30 cellular contexts compared by ENCODE assay signal in the genomic region with DNA sequence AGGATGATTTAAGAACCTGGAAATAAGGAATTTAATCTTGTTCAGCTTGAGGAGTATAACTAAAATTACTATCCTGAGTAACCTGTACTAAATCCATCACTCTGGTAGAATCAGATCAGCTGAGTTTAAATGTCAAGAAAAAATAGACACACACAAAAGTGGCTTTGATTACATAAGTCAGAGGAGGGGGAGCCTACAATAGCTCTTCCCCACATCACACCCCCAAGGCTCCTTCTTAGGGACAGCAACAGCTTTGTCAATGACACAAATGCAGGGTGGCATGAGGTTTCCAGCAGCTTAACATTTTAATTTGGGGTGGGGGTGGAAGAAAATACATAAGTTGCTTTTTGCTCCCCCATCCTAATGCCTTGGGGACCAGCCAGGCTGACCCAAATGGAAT. TPM values are rescaled to one million over a fixed set of nuclear protein-coding genes. Genes with fewer than 3 reads are reported as not detected.
DNase-seq lines count a peak whose midpoint lies in the region; ATAC-seq lines count a peak whose summit lies in the region.
"Had no signal": no experiment of that assay in that cellular context is flagged by ENCODE, and none has a peak within 500 bp of the region (broad histone marks: within the 10 kb centered on the region; RNA-seq: fewer than 3 reads in every experiment).

No MANE protein-coding gene starts in this region.

- H3K4me1 ChIP-seq in CD4-positive, CD25-positive, alpha-beta regulatory T cell (ENCODE audit: control insufficient read depth, insufficient read depth, low read length, poor library complexity, severe bottlenecking), result peaks cover 4% of the 10 kb centered on the region
- peaks cover 12% of the 10 kb centered on the region for H3K4me1 ChIP-seq in CD4-positive, alpha-beta memory T cell (ENCODE audit: insufficient read depth, low read length)
- H3K4me1 ChIP-seq: ascending aorta, prostate gland, tibial artery had no signal

- no peak overlapping the region for H3K4me3 Mint-ChIP-seq in CD4-positive, CD25-positive, alpha-beta regulatory T cell
- no peak overlapping the region for H3K4me3 Mint-ChIP-seq in CD4-positive, alpha-beta memory T cell
- peak overlapping the region; percentile 53 for H3K4me3 Mint-ChIP-seq in activated naive CD8-positive, alpha-beta T cell
- no peak overlapping the region for H3K4me3 Mint-ChIP-seq in memory B cell

- H3K9me3 Mint-ChIP-seq in CD4-positive, CD25-positive, alpha-beta regulatory T cell, result peaks cover 0 to 2% (median 0%) of the 10 kb centered on the region in 7 donors
- no peaks in the 10 kb centered on the region for H3K9me3 Mint-ChIP-seq in CD4-positive, alpha-beta memory T cell
- no peaks in the 10 kb centered on the region for H3K9me3 Mint-ChIP-seq in activated naive CD8-positive, alpha-beta T cell (ENCODE audit: low read depth)
- no peaks in the 10 kb centered on the region for H3K9me3 Mint-ChIP-seq in memory B cell

- H3K36me3 Mint-ChIP-seq in CD4-positive, CD25-positive, alpha-beta regulatory T cell, result peaks cover 74% of the 10 kb centered on the region
- H3K36me3 Mint-ChIP-seq in CD4-positive, alpha-beta memory T cell, result peaks cover 79 to 93% of the 10 kb centered on the region in 2 donors
- H3K36me3 Mint-ChIP-seq in activated naive CD8-positive, alpha-beta T cell, result peaks cover 29% of the 10 kb centered on the region
- H3K36me3 Mint-ChIP-seq in memory B cell, result peaks cover 64% of the 10 kb centered on the region

- CTCF ChIA-PET in CD4-positive, alpha-beta memory T cell (lab: Charles Lee; ENCODE audit: partially characterized antibody), result no interaction called here

- peak overlapping the region; percentile 19 for H3K27ac ChIP-seq in CD4-positive, CD25-positive, alpha-beta regulatory T cell (ENCODE audit: insufficient read depth, low read length, poor library complexity, severe bottlenecking)
- no peak overlapping the region for H3K27ac ChIP-seq in CD4-positive, alpha-beta memory T cell (ENCODE audit: low read depth, low read length)
- H3K27ac ChIP-seq: ascending aorta, cardiac muscle cell, coronary artery, prostate gland, tibial artery had no signal

- peak overlapping the region in 2 of 3 donors; percentile 42 to 63 for H3K27ac Mint-ChIP-seq in CD4-positive, CD25-positive, alpha-beta regulatory T cell
- H3K27ac Mint-ChIP-seq in CD4-positive, alpha-beta memory T cell, result peak overlapping the region in 6 of 7 donors; percentile 26 to 87 (median 63)
- H3K27ac Mint-ChIP-seq in activated naive CD8-positive, alpha-beta T cell, result peak overlapping the region; percentile 89
- peak overlapping the region; percentile 68 for H3K27ac Mint-ChIP-seq in memory B cell

- peaks cover 94% of the 10 kb centered on the region for H3K36me3 ChIP-seq in CD4-positive, CD25-positive, alpha-beta regulatory T cell (ENCODE audit: control insufficient read depth, insufficient read depth, low read length)
- peaks cover 82% of the 10 kb centered on the region for H3K36me3 ChIP-seq in CD4-positive, alpha-beta memory T cell (ENCODE audit: insufficient read depth, low read length)

- no peaks in the 10 kb centered on the region for H3K27me3 Mint-ChIP-seq in CD4-positive, CD25-positive, alpha-beta regulatory T cell
- H3K27me3 Mint-ChIP-seq in CD4-positive, alpha-beta memory T cell, result no peaks in the 10 kb centered on the region
- H3K27me3 Mint-ChIP-seq in activated naive CD8-positive, alpha-beta T cell, result no peaks in the 10 kb centered on the region
- no peaks in the 10 kb centered on the region for H3K27me3 Mint-ChIP-seq in memory B cell

- no peak for DNase-seq in CD4-positive, CD25-positive, alpha-beta regulatory T cell
- no peak for DNase-seq in CD4-positive, alpha-beta memory T cell
- DNase-seq in memory B cell (ENCODE audit: low spot score in 2 of 2) (no peak), NCI-H146 (lab: John Stamatoyannopoulos, UW) (no peak), cerebellum (ENCODE audit: low spot score) (no peak), NCI-H2081 (lab: John Stamatoyannopoulos, UW) (no peak)
- DNase-seq: foreskin fibroblast; kidney; left ventricle myocardium superior; NCI-H2029 treated with DMSO at 0.1 percent for 48 hours; NCI-H2227 treated with DMSO at 0.1 percent for 48 hours; NCI-H526 treated with DMSO at 0.1 percent for 48 hours; NK-92 treated with Interleukin-12 subunit alpha and Interleukin-12 subunit beta, amount 100 ng/mL, for 24 hours; stimulated activated CD4-positive, alpha-beta T cell treated with anti-CD3 and anti-CD28 coated beads, Interleukin-12 subunit alpha, Interleukin-12 subunit beta, amount 100 ng/mL, for 4 hours; stimulated activated CD4-positive, alpha-beta T cell treated with anti-CD3 and anti-CD28 coated beads, Interleukin-2, amount 100 ng/mL, for 48 hours; tibial artery had no signal

- POLR2A ChIA-PET in CD4-positive, alpha-beta memory T cell (lab: Charles Lee; ENCODE audit: partially characterized antibody), result interaction anchor here (1.9 kb wide), 1 partner anchor 9 kb away, joined by 5 read pairs; no protein-coding TSS in a partner anchor

- ATAC-seq in CD4-positive, CD25-positive, alpha-beta regulatory T cell (ENCODE audit: low read depth in 2 of 2), result no peak
- ATAC-seq in memory B cell (ENCODE audit: low read depth), result no peak
- ATAC-seq: activated naive CD4-positive, alpha-beta T cell treated with anti-CD3 and anti-CD28 coated beads, Interleukin-2, amount 50 U/mL, for 72 hours; esophagus mucosa; HCT116; left ventricle myocardium superior; sciatic nerve; SK-N-SH treated with all-trans-retinoic acid at 6 μM for 48 hours had no signal

- H3K9me3 ChIP-seq in CD4-positive, CD25-positive, alpha-beta regulatory T cell (ENCODE audit: control insufficient read depth in 2 of 2, low read length in 2 of 2), result no peaks in the 10 kb centered on the region
- H3K9me3 ChIP-seq in CD4-positive, alpha-beta memory T cell (ENCODE audit: control insufficient read depth in 1 of 2, low read length in 2 of 2), result no peaks in the 10 kb centered on the region
- H3K9me3 ChIP-seq: ascending aorta, prostate gland, tibial artery had no signal

- no peak overlapping the region for H3K4me3 ChIP-seq in CD4-positive, CD25-positive, alpha-beta regulatory T cell (ENCODE audit: low read depth, low read length)
- no peak overlapping the region for H3K4me3 ChIP-seq in CD4-positive, alpha-beta memory T cell (ENCODE audit: low read length in 2 of 2)
- H3K4me3 ChIP-seq: ascending aorta, cardiac muscle cell, coronary artery, prostate gland, tibial artery had no signal

- no peaks in the 10 kb centered on the region for H3K27me3 ChIP-seq in CD4-positive, CD25-positive, alpha-beta regulatory T cell (ENCODE audit: control insufficient read depth, insufficient read depth, low read length)
- H3K27me3 ChIP-seq in CD4-positive, alpha-beta memory T cell (ENCODE audit: insufficient read depth, low read length), result no peaks in the 10 kb centered on the region
- H3K27me3 ChIP-seq: ascending aorta, cardiac muscle cell, tibial artery had no signal

- intact Hi-C loops in CD4-positive, alpha-beta memory T cell (cut with micrococcal nuclease), result no loop called here

- peaks cover 9 to 51% (median 41%) of the 10 kb centered on the region in 4 donors for H3K4me1 Mint-ChIP-seq in CD4-positive, CD25-positive, alpha-beta regulatory T cell
- H3K4me1 Mint-ChIP-seq in CD4-positive, alpha-beta memory T cell, result peaks cover 12 to 38% (median 31%) of the 10 kb centered on the region in 4 donors
- H3K4me1 Mint-ChIP-seq in activated naive CD8-positive, alpha-beta T cell (ENCODE audit: low read depth), result peaks cover 63% of the 10 kb centered on the region
- H3K4me1 Mint-ChIP-seq in memory B cell, result peaks cover 9% of the 10 kb centered on the region

RNA-seq across cellular contexts. Expression of a gene that starts 12.6 kb away (rescaled TPM):
- 0.10 TPM for total RNA-seq in CD4-positive, CD25-positive, alpha-beta regulatory T cell
- polyA plus RNA-seq in CD4-positive, CD25-positive, alpha-beta regulatory T cell, result under 1 TPM in 2 of 4 donors, not detected in 2; 0.02 to 0.17 TPM
- total RNA-seq in CD4-positive, alpha-beta memory T cell, result under 1 TPM; 0.19 to 0.23 TPM
- under 1 TPM in 1 of 2 donors, not detected in 1; 0.14 TPM for polyA plus RNA-seq in CD4-positive, alpha-beta memory T cell
- not detected for total RNA-seq in cerebellum
- total RNA-seq: ascending aorta, cardiac muscle cell, Daoy, mesenteric fat pad had no signal
- polyA plus RNA-seq: AG04450, BJ, cardiac muscle cell had no signal

RNA-seq across cellular contexts. Expression of a gene that starts 24.4 kb away (rescaled TPM):
- total RNA-seq in CD4-positive, CD25-positive, alpha-beta regulatory T cell, result 412 TPM
- polyA plus RNA-seq in CD4-positive, CD25-positive, alpha-beta regulatory T cell, result 1,000 to 10,000 TPM in 1 of 4 donors, 100 to 1,000 TPM in 3; 780 to 1,027 (median 844) TPM
- total RNA-seq in CD4-positive, alpha-beta memory T cell, result 100 to 1,000 TPM; 311 to 312 TPM
- 1,000 to 10,000 TPM in 1 of 2 donors, 100 to 1,000 TPM in 1; 860 to 1,209 TPM for polyA plus RNA-seq in CD4-positive, alpha-beta memory T cell
- total RNA-seq in cerebellum, result 124 TPM

RNA-seq across cellular contexts. Expression of a gene that starts 38.7 kb away (rescaled TPM):
- not detected for total RNA-seq in CD4-positive, CD25-positive, alpha-beta regulatory T cell
- not detected for polyA plus RNA-seq in CD4-positive, CD25-positive, alpha-beta regulatory T cell
- not detected for total RNA-seq in CD4-positive, alpha-beta memory T cell
- polyA plus RNA-seq in CD4-positive, alpha-beta memory T cell, result not detected
- total RNA-seq in cerebellum, result not detected
- total RNA-seq: activated naive CD4-positive, alpha-beta T cell treated with anti-CD3 and anti-CD28 coated beads, Interleukin-2, amount 50 U/mL, for 72 hours; ascending aorta; cardiac muscle cell; Daoy; esophagus mucosa; kidney; left ventricle myocardium superior; mesenteric fat pad; prostate gland; sciatic nerve had no signal
- polyA plus RNA-seq: AG04450, BJ, cardiac muscle cell had no signal

RNA-seq across cellular contexts. Expression of a gene that starts 53.3 kb away (rescaled TPM):
- total RNA-seq in CD4-positive, CD25-positive, alpha-beta regulatory T cell, result 194 TPM
- polyA plus RNA-seq in CD4-positive, CD25-positive, alpha-beta regulatory T cell, result 10 to 100 TPM; 40.8 to 53.0 (median 46.0) TPM
- total RNA-seq in CD4-positive, alpha-beta memory T cell, result 100 to 1,000 TPM; 180 to 189 TPM
- 10 to 100 TPM; 33.5 to 74.5 TPM for polyA plus RNA-seq in CD4-positive, alpha-beta memory T cell
- total RNA-seq in cerebellum, result 84.7 TPM
